29 cellular contexts compared by ENCODE assay signal in genomic region chr6:45364466-45364865, GRCh38. TPM values are rescaled to one million over a fixed set of nuclear protein-coding genes. Genes with fewer than 3 reads are reported as not detected.
"Had no signal": no experiment of that assay in that cellular context is flagged by ENCODE, and none has a peak within 500 bp of the region (broad histone marks: within the 10 kb centered on the region; RNA-seq: fewer than 3 reads in every experiment).

No MANE protein-coding gene starts in this region.

- DNase-seq: colonic mucosa; cortex of kidney; effector CD8-positive, alpha-beta T cell; effector memory CD8-positive, alpha-beta T cell; endodermal cell; erythroblast; esophagus squamous epithelium; foreskin fibroblast; foreskin melanocyte; gastrocnemius medialis; glutamatergic neuron; heart left ventricle; hypothalamus; immature natural killer cell; left cardiac atrium; left lung; left ventricle myocardium superior; lower lobe of right lung; mesenchymal stem cell; mucosa of descending colon had no signal

- H3K4me3 Mint-ChIP-seq: dendritic cell treated with granulocyte-macrophage colony-stimulating factor and Interleukin-4, amounts not matched to agents 40 ng/mL and 50 ng/mL, for 4 days; effector memory CD8-positive, alpha-beta T cell; endodermal cell; immature natural killer cell; mesothelial cell of epicardium had no signal

- H3K4me1 ChIP-seq: colonic mucosa, esophagus squamous epithelium, gastrocnemius medialis, heart left ventricle, left lung, lower lobe of right lung had no signal

- H3K9me3 Mint-ChIP-seq: dendritic cell treated with granulocyte-macrophage colony-stimulating factor and Interleukin-4, amounts not matched to agents 40 ng/mL and 50 ng/mL, for 4 days; effector memory CD8-positive, alpha-beta T cell; endodermal cell; immature natural killer cell had no signal

- H3K4me3 ChIP-seq: colonic mucosa, esophagus squamous epithelium, gastrocnemius medialis, heart left ventricle, hepatocyte, left lung, lower lobe of right lung, mucosa of descending colon had no signal

- H3K4me2 ChIP-seq: hepatocyte had no signal

- H3K9me3 ChIP-seq: colonic mucosa, esophagus squamous epithelium, gastrocnemius medialis, heart left ventricle, left lung, lower lobe of right lung, mucosa of descending colon had no signal

- H3K27me3 Mint-ChIP-seq: dendritic cell treated with granulocyte-macrophage colony-stimulating factor and Interleukin-4, amounts not matched to agents 40 ng/mL and 50 ng/mL, for 4 days; effector memory CD8-positive, alpha-beta T cell had no signal

- ATAC-seq: effector memory CD8-positive, alpha-beta T cell; esophagus mucosa; gastrocnemius medialis; heart left ventricle; left cardiac atrium; left lung; left ventricle myocardium superior; lower lobe of right lung; mucosa of descending colon had no signal

- H2AFZ ChIP-seq: hepatocyte had no signal

- H3K4me1 Mint-ChIP-seq: immature natural killer cell had no signal

- H3K36me3 ChIP-seq: colonic mucosa, esophagus squamous epithelium, gastrocnemius medialis, heart left ventricle, left lung, lower lobe of right lung had no signal

- H3K27ac Mint-ChIP-seq: dendritic cell treated with granulocyte-macrophage colony-stimulating factor and Interleukin-4, amounts not matched to agents 40 ng/mL and 50 ng/mL, for 4 days; effector memory CD8-positive, alpha-beta T cell; endodermal cell; immature natural killer cell; mesothelial cell of epicardium had no signal

- H3K27ac ChIP-seq: colonic mucosa, epithelial cell of prostate, esophagus squamous epithelium, gastrocnemius medialis, heart left ventricle, hepatocyte, left lung, lower lobe of right lung had no signal

- FAIRE-seq: endometrium, keratinocyte had no signal

- H3K27me3 ChIP-seq: colonic mucosa, esophagus squamous epithelium, gastrocnemius medialis, heart left ventricle, hepatocyte, left lung had no signal

RNA-seq across cellular contexts. Expression of gene RUNX2, which starts 36.3 kb away (rescaled TPM):
- total RNA-seq: dermis microvascular lymphatic vessel endothelial cell, lung microvascular endothelial cell had no signal
